8 cellular contexts compared by ENCODE assay signal in the genomic region with DNA sequence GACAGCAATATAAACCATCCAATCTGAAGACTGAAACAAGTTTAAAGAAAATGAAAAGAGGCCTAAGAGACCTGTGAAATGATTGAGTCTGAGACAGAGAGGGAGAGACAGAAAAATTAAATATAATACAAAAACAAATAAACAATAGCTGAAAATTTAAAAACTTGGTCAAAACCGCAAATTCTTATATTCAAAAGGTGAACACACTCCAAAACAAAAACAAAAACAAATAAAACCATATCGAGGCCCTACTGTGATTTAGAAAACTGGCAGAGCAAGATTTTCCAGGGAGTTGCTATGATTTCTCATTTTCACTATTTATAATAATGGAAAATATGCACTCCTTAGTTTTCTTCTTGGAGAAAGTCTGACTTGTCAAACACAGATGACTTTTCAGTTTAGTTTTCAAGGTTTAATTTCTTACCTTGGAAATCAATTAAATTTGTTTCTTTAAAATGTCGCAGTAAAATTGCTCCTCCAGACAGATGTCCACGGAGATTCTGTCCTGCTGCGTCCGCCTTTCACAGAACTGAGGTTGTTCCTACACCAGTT.
DNase-seq lines count a peak whose midpoint lies in the region; ATAC-seq lines count a peak whose summit lies in the region.

No MANE protein-coding gene starts in this region.

- DNase-seq in DMS53 (lab: John Stamatoyannopoulos, UW): peak; percentile 34
- DNase-seq in DMS53 treated with DMSO at 0.1 percent for 48 hours (lab: John Stamatoyannopoulos, UW; ENCODE audit: unreplicated experiment): no peak
- DNase-seq in activated CD4-positive, alpha-beta memory T cell treated with anti-CD3 and anti-CD28 coated beads, Interleukin-2, amount 10 ng/mL, durations not matched to agents 7 days and 5 days: no peak
- no peak for DNase-seq in iPS DF 6.9 (ENCODE audit: low read depth, low spot score)
- no peak for DNase-seq in stimulated activated effector memory CD8-positive, alpha-beta T cell treated with anti-CD3 and anti-CD28 coated beads, Interleukin-12 subunit alpha, Interleukin-12 subunit beta, amount 100 ng/mL, for 72 hours (ENCODE audit: low spot score in 2 of 2)
- no peak for DNase-seq in iPS-NIHi7 (ENCODE audit: extremely low spot score)
- DNase-seq in NCI-H2196 treated with DMSO at 0.1 percent for 48 hours (lab: John Stamatoyannopoulos, UW; ENCODE audit: unreplicated experiment): no peak

- CTCF ChIA-PET in activated CD4-positive, alpha-beta memory T cell treated with anti-CD3 and anti-CD28 coated beads, Interleukin-2, amount 10 ng/mL, durations not matched to agents 7 days and 5 days (lab: Charles Lee): interaction anchor here (1.6 kb wide), 1 partner anchor 15 kb away, joined by 4 read pairs; no protein-coding TSS in a partner anchor

- H3K4me1 ChIP-seq in iPS DF 6.9 (ENCODE audit: control insufficient read depth, insufficient read depth, low read length): no peaks in the 10 kb centered on the region; the same call in 1 of the 2 replicates

- ATAC-seq in stimulated activated effector memory CD8-positive, alpha-beta T cell treated with anti-CD3 and anti-CD28 coated beads, Interleukin-12 subunit alpha, Interleukin-12 subunit beta, amount 100 ng/mL, for 72 hours: no peak
- no peak for ATAC-seq in GM19328 (IDR thresholded peaks at IDR 0.05; ENCODE audit: unreplicated experiment)

- H3K9me3 ChIP-seq in iPS DF 6.9 (ENCODE audit: control insufficient read depth, insufficient read depth, low read length): no peaks in the 10 kb centered on the region

- no peaks in the 10 kb centered on the region for H3K27me3 ChIP-seq in iPS DF 6.9 (ENCODE audit: control insufficient read depth, insufficient read depth, low read length)

- POLR2A ChIA-PET in activated CD4-positive, alpha-beta memory T cell treated with anti-CD3 and anti-CD28 coated beads, Interleukin-2, amount 10 ng/mL, durations not matched to agents 7 days and 5 days (lab: Charles Lee): interaction anchor here (0.9 to 1.7 kb wide), 2 partner anchors 10 to 1922 kb away, joined by 4 read pairs; partner anchors contain the start of gene C19orf12

- H3K4me3 Mint-ChIP-seq in activated CD4-positive, alpha-beta memory T cell treated with anti-CD3 and anti-CD28 coated beads, Interleukin-2, amount 10 ng/mL, durations not matched to agents 7 days and 5 days: peak overlapping the region; percentile 93
- H3K4me3 Mint-ChIP-seq in stimulated activated effector memory CD8-positive, alpha-beta T cell treated with anti-CD3 and anti-CD28 coated beads, Interleukin-12 subunit alpha, Interleukin-12 subunit beta, amount 100 ng/mL, for 72 hours: peak overlapping the region; percentile 91

- WGBS in iPS DF 6.9 (ENCODE audit: insufficient coverage, insufficient read length): no CpG with 5 or more reads among the region's 6 CpGs

- H3K4me3 ChIP-seq in iPS DF 6.9 (ENCODE audit: low read length): peak overlapping the region; percentile 71; the same call in 1 of the 2 replicates

- H3K27me3 Mint-ChIP-seq in activated CD4-positive, alpha-beta memory T cell treated with anti-CD3 and anti-CD28 coated beads, Interleukin-2, amount 10 ng/mL, durations not matched to agents 7 days and 5 days: no peaks in the 10 kb centered on the region

- no peak overlapping the region for H3K27ac ChIP-seq in iPS DF 6.9 (ENCODE audit: low read length)

- peaks cover 8% of the 10 kb centered on the region for H3K9me3 Mint-ChIP-seq in activated CD4-positive, alpha-beta memory T cell treated with anti-CD3 and anti-CD28 coated beads, Interleukin-2, amount 10 ng/mL, durations not matched to agents 7 days and 5 days
- H3K9me3 Mint-ChIP-seq in stimulated activated effector memory CD8-positive, alpha-beta T cell treated with anti-CD3 and anti-CD28 coated beads, Interleukin-12 subunit alpha, Interleukin-12 subunit beta, amount 100 ng/mL, for 72 hours: no peaks in the 10 kb centered on the region

- H3K36me3 Mint-ChIP-seq in activated CD4-positive, alpha-beta memory T cell treated with anti-CD3 and anti-CD28 coated beads, Interleukin-2, amount 10 ng/mL, durations not matched to agents 7 days and 5 days (ENCODE audit: low read depth): peaks cover 33% of the 10 kb centered on the region
- peaks cover 9% of the 10 kb centered on the region for H3K36me3 Mint-ChIP-seq in stimulated activated effector memory CD8-positive, alpha-beta T cell treated with anti-CD3 and anti-CD28 coated beads, Interleukin-12 subunit alpha, Interleukin-12 subunit beta, amount 100 ng/mL, for 72 hours

- peaks cover 30% of the 10 kb centered on the region for H3K4me1 Mint-ChIP-seq in activated CD4-positive, alpha-beta memory T cell treated with anti-CD3 and anti-CD28 coated beads, Interleukin-2, amount 10 ng/mL, durations not matched to agents 7 days and 5 days
- H3K4me1 Mint-ChIP-seq in stimulated activated effector memory CD8-positive, alpha-beta T cell treated with anti-CD3 and anti-CD28 coated beads, Interleukin-12 subunit alpha, Interleukin-12 subunit beta, amount 100 ng/mL, for 72 hours: peaks cover 38% of the 10 kb centered on the region

- H3K27ac Mint-ChIP-seq in activated CD4-positive, alpha-beta memory T cell treated with anti-CD3 and anti-CD28 coated beads, Interleukin-2, amount 10 ng/mL, durations not matched to agents 7 days and 5 days: peak overlapping the region; percentile 91
- peak overlapping the region; percentile 93 for H3K27ac Mint-ChIP-seq in stimulated activated effector memory CD8-positive, alpha-beta T cell treated with anti-CD3 and anti-CD28 coated beads, Interleukin-12 subunit alpha, Interleukin-12 subunit beta, amount 100 ng/mL, for 72 hours

- H3K36me3 ChIP-seq in iPS DF 6.9 (ENCODE audit: control insufficient read depth, insufficient read depth, low read length): no peaks in the 10 kb centered on the region
